17 cellular contexts compared by ENCODE assay signal in the genomic region with DNA sequence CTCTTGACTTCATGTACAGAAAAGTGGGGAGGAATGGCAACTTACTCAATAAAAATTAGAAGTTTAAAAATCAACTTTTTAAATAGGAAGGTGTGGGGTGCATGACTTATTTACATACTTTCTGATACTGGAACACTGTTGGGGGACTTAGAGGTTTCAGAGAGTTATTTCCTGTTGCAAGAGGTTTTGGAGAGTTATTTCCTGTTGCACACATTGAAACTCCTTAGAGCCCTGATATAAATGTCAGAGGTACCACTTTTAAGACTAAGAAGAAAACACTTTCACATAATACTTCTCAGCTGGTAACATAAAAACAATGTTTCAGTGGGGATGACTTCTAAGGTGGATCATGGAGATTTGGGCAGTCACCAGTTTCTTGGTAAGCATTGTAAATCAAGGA.
DNase-seq lines count a peak whose midpoint lies in the region; ATAC-seq and TF ChIP-seq lines count a peak whose summit lies in the region.
"Had no signal": no experiment of that assay in that cellular context is flagged by ENCODE, and none has a peak within 500 bp of the region (broad histone marks: within the 10 kb centered on the region; RNA-seq: fewer than 3 reads in every experiment).

No MANE protein-coding gene starts in this region.

- no peak for TF ChIP-seq CTCF in IMR-90 (conservative IDR thresholded peaks at IDR 0.05; ENCODE audit: low read depth, low read length)
- TF ChIP-seq CTCF in choroid plexus epithelial cell (conservative IDR thresholded peaks at IDR 0.05; ENCODE audit: low read depth, low read length), result no peak
- TF ChIP-seq CTCF in osteoblast (IDR thresholded peaks at IDR 0.05; ENCODE audit: extremely low read depth, low read depth, low read length), result no peak

- no peak overlapping the region for H2AK9ac ChIP-seq in IMR-90 (replicated peaks; ENCODE audit: low read depth, low read length, poor library complexity)

- dilution Hi-C loops in IMR-90 (cut with HindIII; ENCODE audit: low sequenced_read_pairs, unreplicated experiment), result no loop called here

- H3K9ac ChIP-seq in IMR-90 (ENCODE audit: low read depth, low read length), result no peak overlapping the region

- intact Hi-C loops in IMR-90 (cut with micrococcal nuclease), result loop anchor here (2.0 kb wide), 1 partner anchor 14 kb away; no protein-coding TSS in a partner anchor

- H2AFZ ChIP-seq in IMR-90 (replicated peaks; ENCODE audit: low read length, poor library complexity) (no peak overlapping the region), osteoblast (ENCODE audit: low read length) (peak overlapping the region; percentile 5)

- H3K18ac ChIP-seq in IMR-90 (ENCODE audit: low read depth, low read length), result no peak overlapping the region; the same call in 1 of the 2 replicates

- in situ Hi-C loops in IMR-90 (cut with MboI; ENCODE audit: low sequenced_read_pairs), result no loop called here

- H3K79me2 ChIP-seq in osteoblast (ENCODE audit: insufficient read depth, low read length), result no peaks in the 10 kb centered on the region

- peak; percentile 5 for DNase-seq in ELR (ENCODE audit: low read depth)
- no peak for DNase-seq in IMR-90
- DNase-seq in choroid plexus epithelial cell (ENCODE audit: low read depth), result peak; percentile 56
- no peak for DNase-seq in osteoblast (ENCODE audit: insufficient read length, low spot score, missing footprints)
- no peak for DNase-seq in NK-92 (lab: John Stamatoyannopoulos, UW; ENCODE audit: unreplicated experiment)
- no peak for DNase-seq in A172 (ENCODE audit: low spot score)
- no peak for DNase-seq in GM19240 (ENCODE audit: insufficient read length, low spot score)
- DNase-seq: CD8-positive, alpha-beta memory T cell; DND-41; GF-D8; KBM-7; NCI-H1092; NCI-H146; NCI-H2081; NCI-H774 had no signal

- CTCF ChIA-PET in IMR-90 (lab: Yijun Ruan, JAX), result no interaction called here

- H2BK15ac ChIP-seq in IMR-90 (ENCODE audit: low read depth, low read length), result no peak overlapping the region

- no peak overlapping the region for H2BK20ac ChIP-seq in IMR-90 (ENCODE audit: low read depth, low read length)

- H3K9me1 ChIP-seq in IMR-90 (ENCODE audit: insufficient read depth, low read length), result no peaks in the 10 kb centered on the region

- no peak overlapping the region for H3K4ac ChIP-seq in IMR-90 (ENCODE audit: low read depth, low read length)

- H3K27ac ChIP-seq in IMR-90 (ENCODE audit: insufficient read depth, low read length), result no peak overlapping the region
- no peak overlapping the region for H3K27ac ChIP-seq in osteoblast (ENCODE audit: low read depth, low read length)
- H3K27ac ChIP-seq: SJSA1 had no signal

- no peak overlapping the region for H4K5ac ChIP-seq in IMR-90 (ENCODE audit: low read depth, low read length)

- H2BK5ac ChIP-seq in IMR-90 (ENCODE audit: low read depth, low read length, poor library complexity, severe bottlenecking), result no peak overlapping the region

- H3K79me1 ChIP-seq in IMR-90 (ENCODE audit: low read depth in 1 of 2, low read length in 2 of 2), result no peaks in the 10 kb centered on the region

- H3K36me3 ChIP-seq in IMR-90 (ENCODE audit: control insufficient read depth, insufficient read depth, low read length) (no peaks in the 10 kb centered on the region), osteoblast (ENCODE audit: insufficient read depth, low read length) (no peaks in the 10 kb centered on the region)
- H3K36me3 ChIP-seq: HAP-1, SJSA1 had no signal

- no peak for TF ChIP-seq RAD21 in IMR-90 (IDR thresholded peaks at IDR 0.05; ENCODE audit: low read length)

- no peak for TF ChIP-seq POLR2A in IMR-90 (IDR thresholded peaks at IDR 0.05; ENCODE audit: low read depth, low read length)

- H3K27me3 ChIP-seq in IMR-90 (ENCODE audit: control insufficient read depth, insufficient read depth, low read length), result no peaks in the 10 kb centered on the region
- no peaks in the 10 kb centered on the region for H3K27me3 ChIP-seq in osteoblast (ENCODE audit: insufficient read depth, low read length)
- H3K27me3 ChIP-seq: SJSA1 had no signal

- no peak for ATAC-seq in IMR-90 (ENCODE audit: low read depth)

- no peak overlapping the region for H3K56ac ChIP-seq in IMR-90 (ENCODE audit: extremely low read depth, insufficient read depth, low read length)

- H2BK120ac ChIP-seq in IMR-90 (ENCODE audit: low read depth, low read length), result peak overlapping the region; percentile 60; the same call in 1 of the 2 replicates

- H3K4me3 ChIP-seq in IMR-90 (ENCODE audit: insufficient read depth, low read depth, low read length) (no peak overlapping the region), choroid plexus epithelial cell (ENCODE audit: low read depth, low read length) (no peak overlapping the region), osteoblast (ENCODE audit: insufficient read depth, low read length) (no peak overlapping the region)
- H3K4me3 ChIP-seq: HAP-1, SJSA1 had no signal

- no peaks in the 10 kb centered on the region for H3K4me1 ChIP-seq in IMR-90 (ENCODE audit: control insufficient read depth, insufficient read depth, low read length)
- no peaks in the 10 kb centered on the region for H3K4me1 ChIP-seq in osteoblast (ENCODE audit: insufficient read depth, low read length)
- H3K4me1 ChIP-seq: HAP-1, SJSA1 had no signal

- no peak overlapping the region for H3K14ac ChIP-seq in IMR-90 (replicated peaks; ENCODE audit: low read depth, low read length)

- no peaks in the 10 kb centered on the region for H3K9me3 ChIP-seq in IMR-90 (ENCODE audit: control insufficient read depth, insufficient read depth, low read length)
- no peaks in the 10 kb centered on the region for H3K9me3 ChIP-seq in osteoblast (ENCODE audit: low read depth, low read length)
- H3K9me3 ChIP-seq: HAP-1, SJSA1 had no signal

- H4K91ac ChIP-seq in IMR-90 (ENCODE audit: insufficient read depth, low read depth, low read length), result no peak overlapping the region

- H4K20me1 ChIP-seq in IMR-90 (ENCODE audit: insufficient read depth, low read length), result no peaks in the 10 kb centered on the region
- no peaks in the 10 kb centered on the region for H4K20me1 ChIP-seq in osteoblast (ENCODE audit: insufficient read depth, low read length)

- H3K23ac ChIP-seq in IMR-90 (ENCODE audit: low read depth, low read length), result no peak overlapping the region

- no TSS peak for BruUV-seq in IMR-90 (replicated peaks; lab: Mats Ljungman, UMichigan)

- H3K4me2 ChIP-seq in IMR-90 (ENCODE audit: low read depth, low read length), result no peak overlapping the region
- no peak overlapping the region for H3K4me2 ChIP-seq in osteoblast (ENCODE audit: insufficient read depth, low read length)

- no peak overlapping the region for H2AK5ac ChIP-seq in IMR-90 (ENCODE audit: low read depth, low read length)

- H4K8ac ChIP-seq in IMR-90 (ENCODE audit: low read depth in 2 of 2, low read length in 2 of 2), result no peak overlapping the region; a peak in 1 of 4 replicates

- POLR2A ChIA-PET in IMR-90 (lab: Charles Lee; ENCODE audit: unreplicated experiment), result no interaction called here

TF ChIP-seq in IMR-90, 13 proteins besides CTCF, POLR2A, EP300 and RAD21:
- TF ChIP-seq, protein P1, sequence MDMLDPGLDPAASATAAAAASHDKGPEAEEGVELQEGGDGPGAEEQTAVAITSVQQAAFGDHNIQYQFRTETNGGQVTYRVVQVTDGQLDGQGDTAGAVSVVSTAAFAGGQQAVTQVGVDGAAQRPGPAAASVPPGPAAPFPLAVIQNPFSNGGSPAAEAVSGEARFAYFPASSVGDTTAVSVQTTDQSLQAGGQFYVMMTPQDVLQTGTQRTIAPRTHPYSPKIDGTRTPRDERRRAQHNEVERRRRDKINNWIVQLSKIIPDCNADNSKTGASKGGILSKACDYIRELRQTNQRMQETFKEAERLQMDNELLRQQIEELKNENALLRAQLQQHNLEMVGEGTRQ (IDR thresholded peaks at IDR 0.05; ENCODE audit: low read depth, low read length), result no peak
- TF ChIP-seq BHLHE40 (IDR thresholded peaks at IDR 0.05; ENCODE audit: low read depth, low read length) (no peak), CEBPB (IDR thresholded peaks at IDR 0.05; ENCODE audit: low read depth, low read length) (no peak), SMC3 (IDR thresholded peaks at IDR 0.05; ENCODE audit: low read depth, low read length) (no peak), MXI1 (IDR thresholded peaks at IDR 0.05; ENCODE audit: borderline replicate concordance, low read depth, low read length) (no peak), MAZ (IDR thresholded peaks at IDR 0.05; ENCODE audit: borderline replicate concordance, low read depth, low read length) (no peak), RCOR1 (IDR thresholded peaks at IDR 0.05; ENCODE audit: insufficient replicate concordance, low read length) (no peak), FOS (IDR thresholded peaks at IDR 0.05; ENCODE audit: low read depth, low read length) (no peak), MAFK (IDR thresholded peaks at IDR 0.05; ENCODE audit: low read depth, low read length) (no peak), CHD1 (IDR thresholded peaks at IDR 0.05; ENCODE audit: low read depth, low read length) (no peak), NFE2L2 (IDR thresholded peaks at IDR 0.05; ENCODE audit: low read depth, low read length) (no peak), RFX5 (IDR thresholded peaks at IDR 0.05; ENCODE audit: low read depth, low read length) (no peak)
- TF ChIP-seq, protein P2, sequence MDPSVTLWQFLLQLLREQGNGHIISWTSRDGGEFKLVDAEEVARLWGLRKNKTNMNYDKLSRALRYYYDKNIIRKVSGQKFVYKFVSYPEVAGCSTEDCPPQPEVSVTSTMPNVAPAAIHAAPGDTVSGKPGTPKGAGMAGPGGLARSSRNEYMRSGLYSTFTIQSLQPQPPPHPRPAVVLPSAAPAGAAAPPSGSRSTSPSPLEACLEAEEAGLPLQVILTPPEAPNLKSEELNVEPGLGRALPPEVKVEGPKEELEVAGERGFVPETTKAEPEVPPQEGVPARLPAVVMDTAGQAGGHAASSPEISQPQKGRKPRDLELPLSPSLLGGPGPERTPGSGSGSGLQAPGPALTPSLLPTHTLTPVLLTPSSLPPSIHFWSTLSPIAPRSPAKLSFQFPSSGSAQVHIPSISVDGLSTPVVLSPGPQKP (IDR thresholded peaks at IDR 0.05; ENCODE audit: borderline replicate concordance, low read depth, low read length), result no peak

Comparison
In these comparisons a context has a peak if more than half of its experiments do, and no peak if none do; other contexts are left out.
1. DNase-seq: peak in ELR (single experiment) and choroid plexus epithelial cell (single experiment); none in IMR-90 (single experiment), osteoblast (single experiment), NK-92 (single experiment), A172 (single experiment) and GM19240 (single experiment).